18 cellular contexts compared by ENCODE assay signal in genomic region chr9:110546411-110546871, GRCh38. TPM values are rescaled to one million over a fixed set of nuclear protein-coding genes. Genes with fewer than 3 reads are reported as not detected.
A peak's percentile ranks its signal among the peaks of the same experiment; 100 is the strongest.
DNase-seq lines count a peak whose midpoint lies in the region; ATAC-seq and TF ChIP-seq lines count a peak whose summit lies in the region.
"Had no signal": no experiment of that assay in that cellular context is flagged by ENCODE, and none has a peak within 500 bp of the region (broad histone marks: within the 10 kb centered on the region; RNA-seq: fewer than 3 reads in every experiment).

No MANE protein-coding gene starts in this region.

- no peaks in the 10 kb centered on the region for H3K36me3 Mint-ChIP-seq in endodermal cell (ENCODE audit: low read depth)
- H3K36me3 Mint-ChIP-seq: activated naive CD8-positive, alpha-beta T cell treated with anti-CD3 and anti-CD28 coated beads, Interleukin-2, amount 10 ng/mL, durations not matched to agents 7 days and 5 days; brain had no signal

- peaks cover 2% of the 10 kb centered on the region for H3K4me1 Mint-ChIP-seq in endodermal cell
- H3K4me1 Mint-ChIP-seq: activated naive CD8-positive, alpha-beta T cell treated with anti-CD3 and anti-CD28 coated beads, Interleukin-2, amount 10 ng/mL, durations not matched to agents 7 days and 5 days; brain had no signal

- no peaks in the 10 kb centered on the region for H3K36me3 ChIP-seq in endodermal cell (ENCODE audit: control insufficient read depth, insufficient read depth, low read length)
- H3K36me3 ChIP-seq in upper lobe of right lung, result no peaks in the 10 kb centered on the region
- H3K36me3 ChIP-seq: thoracic aorta had no signal

- in situ Hi-C loops in G401 (cut with HindIII; ENCODE audit: low sequenced_read_pairs), result no loop called here

- no peak for TF ChIP-seq POLR2A in lower leg skin (IDR thresholded peaks at IDR 0.05)

- WGBS in endodermal cell (ENCODE audit: insufficient coverage in 1 of 2, insufficient read length in 1 of 2), 2 experiments, result 84 to 87% methylated on average over 5 of the region's 5 CpGs
- 75 to 81% methylated on average over 5 of the region's 5 CpGs for WGBS in lower leg skin, 2 donors

- no peak overlapping the region for H3K4me3 ChIP-seq in endodermal cell (ENCODE audit: low read length)
- H3K4me3 ChIP-seq in upper lobe of right lung, result no peak overlapping the region
- H3K4me3 ChIP-seq in lower leg skin (ENCODE audit: low read depth, poor library complexity, severe bottlenecking), result no peak overlapping the region
- H3K4me3 ChIP-seq: coronary artery, skin epidermis, thoracic aorta had no signal

- intact Hi-C loops in upper lobe of right lung (cut with DNase I), result no loop called here
- intact Hi-C loops in lower leg skin (cut with DNase I; ENCODE audit: low total_unique reads), result no loop called here

- peak; percentile 4 for DNase-seq in ELF-1 (ENCODE audit: low read depth, low spot score)
- DNase-seq in endodermal cell, result peak; percentile 46
- DNase-seq in kidney tubule cell (ENCODE audit: low spot score), result peak; percentile 70
- DNase-seq in upper lobe of right lung, result no peak
- no peak for DNase-seq in lower leg skin (ENCODE audit: low spot score in 2 of 2)
- no peak for DNase-seq in G401 (ENCODE audit: low spot score)
- DNase-seq: activated CD4-positive, alpha-beta T cell treated with anti-CD3 and anti-CD28 coated beads for 1 hour; activated naive CD8-positive, alpha-beta T cell treated with anti-CD3 and anti-CD28 coated beads, Interleukin-2, amount 10 ng/mL, durations not matched to agents 7 days and 5 days; DND-41; kidney; NCI-H2171; stimulated activated naive CD4-positive, alpha-beta T cell had no signal

- H3K27ac Mint-ChIP-seq in endodermal cell, result no peak overlapping the region
- H3K27ac Mint-ChIP-seq: activated naive CD8-positive, alpha-beta T cell treated with anti-CD3 and anti-CD28 coated beads, Interleukin-2, amount 10 ng/mL, durations not matched to agents 7 days and 5 days; activated T-helper 2 cell treated with anti-CD3 and anti-CD28 coated beads, Interferon-gamma antibody, Interleukin-2, Interleukin-4, amounts not matched to agents 10 μg/mL and 5 μg/mL and 100 μg/mL, durations not matched to agents 14 hours and 24 hours and 36 hours; brain had no signal

- no peak for TF ChIP-seq CTCF in endodermal cell (conservative IDR thresholded peaks at IDR 0.05)
- TF ChIP-seq CTCF in upper lobe of right lung (IDR thresholded peaks at IDR 0.05), result no peak
- no peak for TF ChIP-seq CTCF in lower leg skin (IDR thresholded peaks at IDR 0.05)

- H3K4me3 Mint-ChIP-seq in endodermal cell, result no peak overlapping the region
- H3K4me3 Mint-ChIP-seq: activated naive CD8-positive, alpha-beta T cell treated with anti-CD3 and anti-CD28 coated beads, Interleukin-2, amount 10 ng/mL, durations not matched to agents 7 days and 5 days; brain had no signal

- no peak overlapping the region for H3K27ac ChIP-seq in endodermal cell (ENCODE audit: low read depth, low read length)
- H3K27ac ChIP-seq in upper lobe of right lung, result no peak overlapping the region
- H3K27ac ChIP-seq: coronary artery, skin epidermis, thoracic aorta had no signal

- H3K4me1 ChIP-seq in endodermal cell (ENCODE audit: control insufficient read depth, insufficient read depth, low read length) (peaks cover 4% of the 10 kb centered on the region), upper lobe of right lung (no peaks in the 10 kb centered on the region)

- no peaks in the 10 kb centered on the region for H3K9me3 Mint-ChIP-seq in endodermal cell
- H3K9me3 Mint-ChIP-seq: activated naive CD8-positive, alpha-beta T cell treated with anti-CD3 and anti-CD28 coated beads, Interleukin-2, amount 10 ng/mL, durations not matched to agents 7 days and 5 days; activated T-helper 2 cell treated with anti-CD3 and anti-CD28 coated beads, Interferon-gamma antibody, Interleukin-2, Interleukin-4, amounts not matched to agents 10 μg/mL and 5 μg/mL and 100 μg/mL, durations not matched to agents 14 hours and 24 hours and 36 hours; brain had no signal

- H3K9me3 ChIP-seq in endodermal cell (ENCODE audit: control insufficient read depth, low read length) (no peaks in the 10 kb centered on the region), upper lobe of right lung (no peaks in the 10 kb centered on the region)
- H3K9me3 ChIP-seq: thoracic aorta had no signal

- H3K27me3 ChIP-seq in endodermal cell (ENCODE audit: control insufficient read depth, insufficient read depth, low read length, poor library complexity, severe bottlenecking) (no peaks in the 10 kb centered on the region), upper lobe of right lung (no peaks in the 10 kb centered on the region)

- no peaks in the 10 kb centered on the region for H3K27me3 Mint-ChIP-seq in endodermal cell (ENCODE audit: insufficient read depth)
- H3K27me3 Mint-ChIP-seq: activated naive CD8-positive, alpha-beta T cell treated with anti-CD3 and anti-CD28 coated beads, Interleukin-2, amount 10 ng/mL, durations not matched to agents 7 days and 5 days had no signal

- H3K9ac ChIP-seq in endodermal cell (ENCODE audit: extremely low read depth, low read length, poor library complexity, severe bottlenecking), result no peak overlapping the region

- peak; percentile 25 for ATAC-seq in upper lobe of right lung
- no peak for ATAC-seq in activated CD4-positive, CD25-positive, alpha-beta regulatory T cell treated with anti-CD3 and anti-CD28 coated beads, Interleukin-2, amount 50 U/mL, for 24 hours

RNA-seq across cellular contexts. Expression of gene SVEP1, which starts 33.1 kb away (rescaled TPM):
- total RNA-seq in endodermal cell (under 1 TPM; 0.44 to 0.46 TPM), upper lobe of right lung (88.1 TPM), lower leg skin (10 to 100 TPM; 11.1 to 39.0 (median 14.7) TPM)
- 1.0 TPM for polyA plus RNA-seq in endodermal cell (2013, experiment 1 of 2)
- polyA plus RNA-seq in endodermal cell (2013, experiment 2 of 2), result 0.83 TPM
- total RNA-seq in G401 (2014; rRNA removed; shearing (Covaris generic)), result not detected in 2 replicates
- total RNA-seq: activated naive CD8-positive, alpha-beta T cell treated with anti-CD3 and anti-CD28 coated beads, Interleukin-2, amount 10 ng/mL, durations not matched to agents 7 days and 5 days; activated T-helper 2 cell treated with anti-CD3 and anti-CD28 coated beads, Interferon-gamma antibody, Interleukin-2, Interleukin-4, amounts not matched to agents 10 μg/mL and 5 μg/mL and 100 μg/mL, durations not matched to agents 14 hours and 24 hours and 36 hours had no signal

Comparison
In these comparisons a context has a peak if more than half of its experiments do, and no peak if none do; other contexts are left out.
1. DNase-seq: peak in ELF-1 (single experiment), endodermal cell (single experiment) and kidney tubule cell (single experiment); none in upper lobe of right lung (single experiment), lower leg skin (0 of 2) and G401 (single experiment).
2. RNA of gene SVEP1, which starts 33.1 kb away (total RNA-seq): 88.1 TPM in upper lobe of right lung (single experiment) and 11.1 to 39.0 TPM in lower leg skin; 0.44 to 0.46 TPM in endodermal cell and not detected in G401; every median in the first group is over 4 times any median in the second.